ENCODE assay signal across 23 cellular contexts in the genomic region with DNA sequence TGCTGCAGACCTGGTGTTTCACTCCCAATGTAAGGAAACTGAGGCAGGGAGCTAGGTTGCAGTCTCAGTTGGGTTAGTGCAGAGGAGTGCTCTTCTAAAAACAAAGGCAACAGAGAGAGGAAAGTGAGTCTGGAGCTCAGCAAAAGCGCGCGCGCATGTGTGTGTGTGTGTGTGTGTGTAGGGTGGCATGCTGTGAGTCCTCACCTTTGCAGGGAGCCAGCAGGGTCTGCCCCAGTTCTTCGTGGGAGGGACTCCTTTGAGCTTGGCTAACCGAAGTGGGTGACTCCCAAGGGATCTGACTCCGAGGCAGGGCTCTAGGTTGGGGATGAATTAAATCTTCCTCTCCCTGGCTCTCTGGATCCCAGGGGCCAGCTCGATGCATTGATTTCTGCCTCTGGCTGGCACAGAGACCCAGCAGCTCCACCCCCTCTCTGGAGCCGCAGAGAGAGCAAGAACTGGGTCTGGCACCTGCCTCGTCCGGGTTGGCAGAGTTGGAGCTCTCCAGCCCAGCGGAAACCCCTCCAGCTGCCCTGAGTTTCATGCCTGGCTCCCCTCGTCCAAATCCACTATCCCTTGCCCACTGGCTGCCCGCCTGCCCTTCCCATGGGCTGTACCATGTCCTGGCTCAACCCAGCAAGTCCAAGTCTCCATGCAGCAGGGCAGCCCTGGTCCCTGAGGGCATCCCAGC. TPM values are rescaled to one million over a fixed set of nuclear protein-coding genes. Genes with fewer than 3 reads are reported as not detected.
DNase-seq lines count a peak whose midpoint lies in the region; ATAC-seq, FAIRE-seq and TF ChIP-seq lines count a peak whose summit lies in the region.
"Had no signal": no experiment of that assay in that cellular context is flagged by ENCODE, and none has a peak within 500 bp of the region (broad histone marks: within the 10 kb centered on the region; RNA-seq: fewer than 3 reads in every experiment).

No MANE protein-coding gene starts in this region.

- no peaks in the 10 kb centered on the region for H3K4me1 ChIP-seq in endocrine pancreas (ENCODE audit: control insufficient read depth, insufficient read depth, low read length)

- CTCF ChIA-PET in activated CD8-positive, alpha-beta T cell treated with anti-CD3 and anti-CD28 coated beads, Interleukin-2, amount 10 ng/mL, durations not matched to agents 7 days and 5 days (lab: Charles Lee) = interaction anchor here (1.2 to 2.4 kb wide), 5 partner anchors 8 to 130 kb away, joined by 3 to 5 read pairs (median 4); no protein-coding TSS in a partner anchor

- no peak for ATAC-seq in activated CD8-positive, alpha-beta T cell treated with anti-CD3 and anti-CD28 coated beads, Interleukin-2, amount 10 ng/mL, durations not matched to agents 7 days and 5 days
- ATAC-seq in GM18498 (IDR thresholded peaks at IDR 0.05; ENCODE audit: unreplicated experiment) (no peak), GM18873 (IDR thresholded peaks at IDR 0.05; ENCODE audit: low FRiP score, unreplicated experiment) (no peak)
- ATAC-seq: activated naive CD8-positive, alpha-beta T cell treated with anti-CD3 and anti-CD28 coated beads, Interleukin-2, amount 50 U/mL, for 24 hours; stimulated activated effector memory CD8-positive, alpha-beta T cell treated with anti-CD3 and anti-CD28 coated beads, Interleukin-12 subunit alpha, Interleukin-12 subunit beta, amount 100 ng/mL, for 72 hours had no signal

- no peak overlapping the region for H3K4me3 ChIP-seq in endocrine pancreas (ENCODE audit: control insufficient read depth, insufficient read depth, low read length)
- H3K4me3 ChIP-seq: spleen, upper lobe of left lung had no signal

- no peak overlapping the region for H3K27ac Mint-ChIP-seq in activated CD8-positive, alpha-beta T cell treated with anti-CD3 and anti-CD28 coated beads, Interleukin-2, amount 10 ng/mL, durations not matched to agents 7 days and 5 days
- H3K27ac Mint-ChIP-seq: activated CD4-positive, alpha-beta memory T cell treated with anti-CD3 and anti-CD28 coated beads for 36 hours; activated naive CD8-positive, alpha-beta T cell treated with anti-CD3 and anti-CD28 coated beads, Interleukin-2, amount 50 U/mL, for 24 hours; stimulated activated effector memory CD8-positive, alpha-beta T cell treated with anti-CD3 and anti-CD28 coated beads, Interleukin-12 subunit alpha, Interleukin-12 subunit beta, amount 100 ng/mL, for 72 hours had no signal

- H3K27me3 ChIP-seq in endocrine pancreas (ENCODE audit: control insufficient read depth, insufficient read depth, low read length) = no peaks in the 10 kb centered on the region

- H3K4me1 Mint-ChIP-seq in activated CD8-positive, alpha-beta T cell treated with anti-CD3 and anti-CD28 coated beads, Interleukin-2, amount 10 ng/mL, durations not matched to agents 7 days and 5 days (ENCODE audit: low read depth) = no peaks in the 10 kb centered on the region
- H3K4me1 Mint-ChIP-seq: activated naive CD8-positive, alpha-beta T cell treated with anti-CD3 and anti-CD28 coated beads, Interleukin-2, amount 50 U/mL, for 24 hours had no signal

- peak overlapping the region; percentile 33 for H3K9ac ChIP-seq in endocrine pancreas (ENCODE audit: control insufficient read depth, insufficient read depth, low read length)

- POLR2A ChIA-PET in activated CD8-positive, alpha-beta T cell treated with anti-CD3 and anti-CD28 coated beads, Interleukin-2, amount 10 ng/mL, durations not matched to agents 7 days and 5 days (lab: Charles Lee) = interaction anchor here (0.7 kb wide), 1 partner anchor 134 kb away, joined by 3 read pairs; no protein-coding TSS in a partner anchor

- H3K9me3 ChIP-seq in endocrine pancreas (ENCODE audit: control insufficient read depth, low read length) = no peaks in the 10 kb centered on the region
- H3K9me3 ChIP-seq: spleen, upper lobe of left lung had no signal

- DNase-seq in NCI-H1092 treated with DMSO at 0.1 percent for 48 hours (lab: John Stamatoyannopoulos, UW) (peak; percentile 94), NCI-H345 treated with DMSO at 0.1 percent for 48 hours (lab: John Stamatoyannopoulos, UW; ENCODE audit: unreplicated experiment) (peak; percentile 51), retina (peak; percentile 64), D721Med (ENCODE audit: insufficient read length, low spot score) (no peak)
- DNase-seq in activated CD8-positive, alpha-beta T cell treated with anti-CD3 and anti-CD28 coated beads, Interleukin-2, amount 10 ng/mL, durations not matched to agents 7 days and 5 days = no peak
- DNase-seq: activated CD4-positive, alpha-beta memory T cell treated with anti-CD3 and anti-CD28 coated beads for 36 hours; activated naive CD8-positive, alpha-beta T cell treated with anti-CD3 and anti-CD28 coated beads, Interleukin-2, amount 50 U/mL, for 24 hours; central memory CD4-positive, alpha-beta T cell; DND-41; foreskin fibroblast; KBM-7; NCI-H1048; NCI-H82; RPMI8226; spleen; upper lobe of left lung had no signal

- no peak for TF ChIP-seq CTCF in D721Med (IDR thresholded peaks at IDR 0.05; ENCODE audit: insufficient read depth, missing control alignments)

- H3K4me3 Mint-ChIP-seq in activated CD8-positive, alpha-beta T cell treated with anti-CD3 and anti-CD28 coated beads, Interleukin-2, amount 10 ng/mL, durations not matched to agents 7 days and 5 days = no peak overlapping the region
- H3K4me3 Mint-ChIP-seq: activated CD4-positive, alpha-beta memory T cell treated with anti-CD3 and anti-CD28 coated beads for 36 hours; activated naive CD8-positive, alpha-beta T cell treated with anti-CD3 and anti-CD28 coated beads, Interleukin-2, amount 50 U/mL, for 24 hours; stimulated activated effector memory CD8-positive, alpha-beta T cell treated with anti-CD3 and anti-CD28 coated beads, Interleukin-12 subunit alpha, Interleukin-12 subunit beta, amount 100 ng/mL, for 72 hours had no signal

- H3K27me3 Mint-ChIP-seq in activated CD8-positive, alpha-beta T cell treated with anti-CD3 and anti-CD28 coated beads, Interleukin-2, amount 10 ng/mL, durations not matched to agents 7 days and 5 days (ENCODE audit: low read depth) = peaks cover 9% of the 10 kb centered on the region

- no peak for FAIRE-seq in D721Med (lab: Jason Lieb, UNC)

- no peaks in the 10 kb centered on the region for H3K36me3 Mint-ChIP-seq in activated CD8-positive, alpha-beta T cell treated with anti-CD3 and anti-CD28 coated beads, Interleukin-2, amount 10 ng/mL, durations not matched to agents 7 days and 5 days (ENCODE audit: low read depth)
- H3K36me3 Mint-ChIP-seq: activated CD4-positive, alpha-beta memory T cell treated with anti-CD3 and anti-CD28 coated beads for 36 hours had no signal

- H3K9me3 Mint-ChIP-seq in activated CD8-positive, alpha-beta T cell treated with anti-CD3 and anti-CD28 coated beads, Interleukin-2, amount 10 ng/mL, durations not matched to agents 7 days and 5 days (ENCODE audit: insufficient read depth) = no peaks in the 10 kb centered on the region
- H3K9me3 Mint-ChIP-seq: activated CD4-positive, alpha-beta memory T cell treated with anti-CD3 and anti-CD28 coated beads for 36 hours; activated naive CD8-positive, alpha-beta T cell treated with anti-CD3 and anti-CD28 coated beads, Interleukin-2, amount 50 U/mL, for 24 hours; stimulated activated effector memory CD8-positive, alpha-beta T cell treated with anti-CD3 and anti-CD28 coated beads, Interleukin-12 subunit alpha, Interleukin-12 subunit beta, amount 100 ng/mL, for 72 hours had no signal

- H3K36me3 ChIP-seq in endocrine pancreas (ENCODE audit: control insufficient read depth, insufficient read depth, low read length) = no peaks in the 10 kb centered on the region
- H3K36me3 ChIP-seq: spleen, upper lobe of left lung had no signal

RNA-seq across cellular contexts. Expression of gene BTBD17, which starts 1.3 kb away (rescaled TPM):
- not detected for total RNA-seq in activated CD8-positive, alpha-beta T cell treated with anti-CD3 and anti-CD28 coated beads, Interleukin-2, amount 10 ng/mL, durations not matched to agents 7 days and 5 days
- total RNA-seq: activated CD4-positive, alpha-beta memory T cell treated with anti-CD3 and anti-CD28 coated beads for 36 hours; myocyte; posterior vena cava had no signal

RNA-seq across cellular contexts. Expression of gene GPR142, which starts 4.4 kb away (rescaled TPM):
- not detected for total RNA-seq in activated CD8-positive, alpha-beta T cell treated with anti-CD3 and anti-CD28 coated beads, Interleukin-2, amount 10 ng/mL, durations not matched to agents 7 days and 5 days
- total RNA-seq: activated CD4-positive, alpha-beta memory T cell treated with anti-CD3 and anti-CD28 coated beads for 36 hours; lower leg skin; myocyte had no signal

RNA-seq across cellular contexts. Expression of gene KIF19, which starts 36.9 kb away (rescaled TPM):
- total RNA-seq in activated CD8-positive, alpha-beta T cell treated with anti-CD3 and anti-CD28 coated beads, Interleukin-2, amount 10 ng/mL, durations not matched to agents 7 days and 5 days = under 1 TPM; 0.37 TPM
- total RNA-seq: myocyte had no signal

Comparison
In these comparisons a context has a peak if more than half of its experiments do, and no peak if none do; other contexts are left out.
1. DNase-seq: peak in NCI-H1092 treated with DMSO at 0.1 percent for 48 hours (single experiment), NCI-H345 treated with DMSO at 0.1 percent for 48 hours (single experiment) and retina (single experiment); none in activated CD8-positive, alpha-beta T cell treated with anti-CD3 and anti-CD28 coated beads, Interleukin-2, amount 10 ng/mL, durations not matched to agents 7 days and 5 days (single experiment) and D721Med (single experiment).